Comparison of ENCODE assay signal across 8 cellular contexts in genomic region chr22:36339171-36340065, GRCh38. TPM values are rescaled to one million over a fixed set of nuclear protein-coding genes. Genes with fewer than 3 reads are reported as not detected.
DNase-seq lines count a peak whose midpoint lies in the region; ATAC-seq and TF ChIP-seq lines count a peak whose summit lies in the region.

No MANE protein-coding gene starts in this region.

- TF ChIP-seq CTCF in coronary artery (IDR thresholded peaks at IDR 0.05) = no peak
- TF ChIP-seq CTCF in osteoblast (IDR thresholded peaks at IDR 0.05; ENCODE audit: extremely low read depth, low read depth, low read length) = no peak

- no peak for ATAC-seq in GM18498 (IDR thresholded peaks at IDR 0.05; ENCODE audit: unreplicated experiment)
- no peak for ATAC-seq in HG02852 (IDR thresholded peaks at IDR 0.05; ENCODE audit: unreplicated experiment)

- H3K27me3 ChIP-seq in BLaER1 (no peaks in the 10 kb centered on the region), osteoblast (ENCODE audit: insufficient read depth, low read length) (no peaks in the 10 kb centered on the region)

- DNase-seq in RPMI7951 (ENCODE audit: low read depth) (peak; percentile 91), coronary artery (ENCODE audit: low spot score) (no peak), osteoblast (ENCODE audit: insufficient read length, low spot score, missing footprints) (peak; percentile 95), HUDEP-2 (lab: John Stamatoyannopoulos, UW; ENCODE audit: unreplicated experiment in 76 of 76) (no peak), NCI-H82 (lab: John Stamatoyannopoulos, UW) (no peak)

- H4K20me1 ChIP-seq in BLaER1 = peaks cover 100% of the 10 kb centered on the region
- H4K20me1 ChIP-seq in osteoblast (ENCODE audit: insufficient read depth, low read length) = peaks cover 82% of the 10 kb centered on the region

- H3K4me1 ChIP-seq in BLaER1 (peaks cover 60% of the 10 kb centered on the region), osteoblast (ENCODE audit: insufficient read depth, low read length) (peaks cover 94% of the 10 kb centered on the region)

- no peaks in the 10 kb centered on the region for H3K9me3 ChIP-seq in BLaER1
- no peaks in the 10 kb centered on the region for H3K9me3 ChIP-seq in osteoblast (ENCODE audit: low read depth, low read length)

- no peak overlapping the region for H2AFZ ChIP-seq in osteoblast (ENCODE audit: low read length)

- H3K9ac ChIP-seq in BLaER1 = no peak overlapping the region

- 0 out of 2 replicates have a peak overlapping the region, but pooled peaks have one; percentile 1 for H3K4me2 ChIP-seq in BLaER1
- peak overlapping the region; percentile 28 for H3K4me2 ChIP-seq in osteoblast (ENCODE audit: insufficient read depth, low read length)

- peaks cover 95% of the 10 kb centered on the region for H3K79me2 ChIP-seq in osteoblast (ENCODE audit: insufficient read depth, low read length)

- H3K4me3 ChIP-seq in BLaER1 (no peak overlapping the region), coronary artery (peak overlapping the region; percentile 0), osteoblast (ENCODE audit: insufficient read depth, low read length) (no peak overlapping the region)

- peaks cover 100% of the 10 kb centered on the region for H3K36me3 ChIP-seq in BLaER1
- H3K36me3 ChIP-seq in osteoblast (ENCODE audit: insufficient read depth, low read length) = peaks cover 97% of the 10 kb centered on the region

- H3K27ac ChIP-seq in BLaER1 (no peak overlapping the region), coronary artery (peak overlapping the region; percentile 98), osteoblast (ENCODE audit: low read depth, low read length) (peak overlapping the region; percentile 81)

RNA-seq across cellular contexts. Expression of gene MYH9, which starts 48.3 kb away (rescaled TPM):
- total RNA-seq in RPMI7951 (2014; rRNA removed; shearing (Covaris generic)) = 260 and 282 TPM in 2 replicates
- total RNA-seq in osteoblast = 796 and 964 TPM in 2 replicates

Comparison
In these comparisons a context has a peak if more than half of its experiments do, and no peak if none do; other contexts are left out.
1. DNase-seq: peak in RPMI7951 (single experiment) and osteoblast (single experiment); none in coronary artery (single experiment), HUDEP-2 (0 of 76) and NCI-H82 (single experiment).